In genomic region chr17:28033972-28034714, GRCh38 we compare ENCODE assay signal across 10 cellular contexts. TPM values are rescaled to one million over a fixed set of nuclear protein-coding genes. Genes with fewer than 3 reads are reported as not detected.
DNase-seq lines count a peak whose midpoint lies in the region; ATAC-seq and TF ChIP-seq lines count a peak whose summit lies in the region.
"Had no signal": no experiment of that assay in that cellular context is flagged by ENCODE, and none has a peak within 500 bp of the region (broad histone marks: within the 10 kb centered on the region; RNA-seq: fewer than 3 reads in every experiment).

No MANE protein-coding gene starts in this region.

- peaks cover 4% of the 10 kb centered on the region for H3K4me1 ChIP-seq in left ventricle myocardium inferior
- H3K4me1 ChIP-seq in vagina = no peaks in the 10 kb centered on the region

- H3K36me3 ChIP-seq in left ventricle myocardium inferior (no peaks in the 10 kb centered on the region), vagina (no peaks in the 10 kb centered on the region)

- TF ChIP-seq CTCF in left ventricle myocardium inferior (IDR thresholded peaks at IDR 0.05; ENCODE audit: borderline replicate concordance) (no peak), vagina (IDR thresholded peaks at IDR 0.05) (no peak)

- H3K4me3 ChIP-seq in left ventricle myocardium inferior (no peak overlapping the region), vagina (no peak overlapping the region)

- DNase-seq in A172 (ENCODE audit: low spot score) = peak; percentile 95
- DNase-seq in HPDE6-E6E7 (ENCODE audit: extremely low spot score) = peak; percentile 48
- DNase-seq in amniotic epithelial cell (ENCODE audit: low read depth) = peak; percentile 61
- DNase-seq in left ventricle myocardium inferior = no peak
- no peak for DNase-seq in left colon
- no peak for DNase-seq in vagina (ENCODE audit: extremely low spot score in 2 of 2)
- DNase-seq: C1 segment of cervical spinal cord; effector CD8-positive, alpha-beta T cell had no signal

- peak overlapping the region; percentile 36 for H3K27ac ChIP-seq in left ventricle myocardium inferior (replicated peaks)
- no peak overlapping the region for H3K27ac ChIP-seq in vagina

- ATAC-seq in left colon = no peak
- no peak for ATAC-seq in HG03045 (IDR thresholded peaks at IDR 0.05; ENCODE audit: unreplicated experiment)
- no peak for ATAC-seq in activated CD4-positive, CD25-positive, alpha-beta regulatory T cell treated with anti-CD3 and anti-CD28 coated beads, Interleukin-2, amount 50 U/mL, for 24 hours

- H3K27me3 ChIP-seq in left ventricle myocardium inferior (ENCODE audit: low read depth) = no peaks in the 10 kb centered on the region
- H3K27me3 ChIP-seq in vagina = no peaks in the 10 kb centered on the region

- intact Hi-C loops in left ventricle myocardium inferior (cut with micrococcal nuclease) = no loop called here
- intact Hi-C loops in left colon (cut with DNase I, micrococcal nuclease) = no loop called here
- intact Hi-C loops in vagina (cut with DNase I) = no loop called here

- H3K9me3 ChIP-seq in left ventricle myocardium inferior (replicated peaks) (no peaks in the 10 kb centered on the region), vagina (no peaks in the 10 kb centered on the region)

- TF ChIP-seq POLR2A in vagina (IDR thresholded peaks at IDR 0.05) = no peak

RNA-seq across cellular contexts. Expression of gene NLK, which starts 8.3 kb away (rescaled TPM):
- total RNA-seq in A172 (2014; rRNA removed; shearing (Covaris generic)) = 18.5 and 19.1 TPM in 2 replicates
- total RNA-seq in left ventricle myocardium inferior (26.3 TPM), left colon (10 to 100 TPM; 22.6 to 25.2 TPM), vagina (13.3 TPM)

Comparison
In these comparisons a context has a peak if more than half of its experiments do, and no peak if none do; other contexts are left out.
1. DNase-seq: peak in A172 (single experiment), HPDE6-E6E7 (single experiment) and amniotic epithelial cell (single experiment); none in left ventricle myocardium inferior (single experiment), left colon (0 of 2) and vagina (0 of 2).